ENCODE assay signal across 9 cellular contexts in genomic region chr15:98983333-98983732, GRCh38. TPM values are rescaled to one million over a fixed set of nuclear protein-coding genes. Genes with fewer than 3 reads are reported as not detected.
DNase-seq lines count a peak whose midpoint lies in the region; ATAC-seq and TF ChIP-seq lines count a peak whose summit lies in the region.
"Had no signal": no experiment of that assay in that cellular context is flagged by ENCODE, and none has a peak within 500 bp of the region (broad histone marks: within the 10 kb centered on the region; RNA-seq: fewer than 3 reads in every experiment).

No MANE protein-coding gene starts in this region.

- no peak for TF ChIP-seq EP300 in ovary (IDR thresholded peaks at IDR 0.05)

- peaks cover 20% of the 10 kb centered on the region for H3K9me3 Mint-ChIP-seq in activated naive CD4-positive, alpha-beta T cell treated with anti-CD3 and anti-CD28 coated beads, Interleukin-2, amount 10 ng/mL, durations not matched to agents 7 days and 5 days

- DNase-seq in ELR (ENCODE audit: low read depth) (peak; percentile 65), NCI-H748 treated with DMSO at 0.1 percent for 48 hours (lab: John Stamatoyannopoulos, UW) (peak; percentile 0), erythroblast (lab: John Stamatoyannopoulos, UW) (peak; percentile 56 to 64), ovary (peak; percentile 51 to 83 (median 75)), anterior cingulate cortex (lab: John Stamatoyannopoulos, UW) (no peak)
- DNase-seq in activated naive CD4-positive, alpha-beta T cell treated with anti-CD3 and anti-CD28 coated beads, Interleukin-2, amount 10 ng/mL, durations not matched to agents 7 days and 5 days = no peak
- DNase-seq in activated CD8-positive, alpha-beta memory T cell treated with anti-CD3 and anti-CD28 coated beads for 24 hours = no peak

- no peak overlapping the region for H3K4me3 ChIP-seq in ovary

- no peaks in the 10 kb centered on the region for H3K4me1 Mint-ChIP-seq in activated naive CD4-positive, alpha-beta T cell treated with anti-CD3 and anti-CD28 coated beads, Interleukin-2, amount 10 ng/mL, durations not matched to agents 7 days and 5 days
- H3K4me1 Mint-ChIP-seq: IgD-negative memory B cell had no signal

- ATAC-seq in HG02642 (IDR thresholded peaks at IDR 0.05; ENCODE audit: poor library complexity, unreplicated experiment) = no peak

- no peak overlapping the region for H3K4me3 Mint-ChIP-seq in activated naive CD4-positive, alpha-beta T cell treated with anti-CD3 and anti-CD28 coated beads, Interleukin-2, amount 10 ng/mL, durations not matched to agents 7 days and 5 days
- H3K4me3 Mint-ChIP-seq: IgD-negative memory B cell had no signal

- no peaks in the 10 kb centered on the region for H3K36me3 Mint-ChIP-seq in activated naive CD4-positive, alpha-beta T cell treated with anti-CD3 and anti-CD28 coated beads, Interleukin-2, amount 10 ng/mL, durations not matched to agents 7 days and 5 days

- no peaks in the 10 kb centered on the region for H3K27me3 Mint-ChIP-seq in activated naive CD4-positive, alpha-beta T cell treated with anti-CD3 and anti-CD28 coated beads, Interleukin-2, amount 10 ng/mL, durations not matched to agents 7 days and 5 days

- no peak overlapping the region for H3K27ac Mint-ChIP-seq in activated naive CD4-positive, alpha-beta T cell treated with anti-CD3 and anti-CD28 coated beads, Interleukin-2, amount 10 ng/mL, durations not matched to agents 7 days and 5 days
- H3K27ac Mint-ChIP-seq: IgD-negative memory B cell had no signal

- CTCF ChIA-PET in activated naive CD4-positive, alpha-beta T cell treated with anti-CD3 and anti-CD28 coated beads, Interleukin-2, amount 10 ng/mL, durations not matched to agents 7 days and 5 days (lab: Charles Lee) = no interaction called here

- H3K27ac ChIP-seq in ovary = peak overlapping the region; percentile 36 to 69

- no peaks in the 10 kb centered on the region for H3K27me3 ChIP-seq in ovary

- H3K36me3 ChIP-seq in ovary = no peaks in the 10 kb centered on the region

- intact Hi-C loops in ovary (cut with DNase I) = no loop called here

- TF ChIP-seq POLR2A in erythroblast (IDR thresholded peaks at IDR 0.05; ENCODE audit: low read length) (no peak), ovary (IDR thresholded peaks at IDR 0.05) (no peak)

- H3K4me1 ChIP-seq in ovary (ENCODE audit: insufficient read depth) = peaks cover 7% of the 10 kb centered on the region

- TF ChIP-seq CTCF in ovary (IDR thresholded peaks at IDR 0.05) = no peak

- no peaks in the 10 kb centered on the region for H3K9me3 ChIP-seq in ovary

- 6 to 9% (median 8%) methylated on average over 2 of the region's 2 CpGs for WGBS in ovary, 3 donors

RNA-seq across cellular contexts. Expression of gene PGPEP1L, which starts 24.3 kb away (rescaled TPM):
- not detected for total RNA-seq in ovary
- under 1 TPM in 1 of 2 donors, not detected in 1; 0.11 TPM for polyA plus RNA-seq in ovary
- polyA plus RNA-seq: IgD-negative memory B cell had no signal

Comparison
In these comparisons a context has a peak if more than half of its experiments do, and no peak if none do; other contexts are left out.
1. DNase-seq: peak in ELR (single experiment), NCI-H748 treated with DMSO at 0.1 percent for 48 hours (single experiment), erythroblast (2 of 2) and ovary (5 of 5); none in anterior cingulate cortex (0 of 58), activated naive CD4-positive, alpha-beta T cell treated with anti-CD3 and anti-CD28 coated beads, Interleukin-2, amount 10 ng/mL, durations not matched to agents 7 days and 5 days (single experiment) and activated CD8-positive, alpha-beta memory T cell treated with anti-CD3 and anti-CD28 coated beads for 24 hours (single experiment).